Comparison of ENCODE assay signal across 19 cellular contexts in the genomic region with DNA sequence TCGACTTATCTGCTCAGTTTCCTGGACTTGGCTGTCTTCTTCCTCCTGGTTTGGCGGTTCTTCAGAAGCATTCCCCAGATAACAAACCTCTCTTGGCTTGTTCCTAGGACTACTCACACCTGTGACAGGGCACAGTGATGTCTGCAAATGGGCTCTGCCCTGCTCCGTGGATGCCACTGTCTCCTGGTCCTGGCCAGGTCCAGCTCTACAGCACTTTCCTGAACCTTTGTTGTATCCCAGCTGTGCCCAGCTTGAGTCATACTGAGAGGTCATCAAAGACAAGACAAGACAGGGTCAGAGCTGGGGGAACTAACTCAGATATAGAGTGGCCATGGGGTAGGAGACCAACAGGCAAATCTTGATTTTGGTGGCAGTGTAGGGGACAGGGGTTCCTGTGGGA.
"Had no signal": no experiment of that assay in that cellular context is flagged by ENCODE, and none has a peak within 500 bp of the region (broad histone marks: within the 10 kb centered on the region; RNA-seq: fewer than 3 reads in every experiment).

No MANE protein-coding gene starts in this region.

- DNase-seq: IMR-90, Kasumi-1, KG1, MM.1S, NCI-H1092 treated with DMSO at 0.1 percent for 48 hours, NCI-H1436, NCI-H187, NCI-H2029, NCI-H2081 treated with DMSO at 0.1 percent for 48 hours, NCI-H2171, NCI-H226, NCI-H446, NCI-H510A, NCI-H524 treated with DMSO at 0.1 percent for 48 hours, NCI-H774, Right ventricle myocardium superior, RPMI8226, SIG-M5 had no signal

- ATAC-seq: HepG2 had no signal
